Comparison of ENCODE assay signal across 7 cellular contexts in the genomic region with DNA sequence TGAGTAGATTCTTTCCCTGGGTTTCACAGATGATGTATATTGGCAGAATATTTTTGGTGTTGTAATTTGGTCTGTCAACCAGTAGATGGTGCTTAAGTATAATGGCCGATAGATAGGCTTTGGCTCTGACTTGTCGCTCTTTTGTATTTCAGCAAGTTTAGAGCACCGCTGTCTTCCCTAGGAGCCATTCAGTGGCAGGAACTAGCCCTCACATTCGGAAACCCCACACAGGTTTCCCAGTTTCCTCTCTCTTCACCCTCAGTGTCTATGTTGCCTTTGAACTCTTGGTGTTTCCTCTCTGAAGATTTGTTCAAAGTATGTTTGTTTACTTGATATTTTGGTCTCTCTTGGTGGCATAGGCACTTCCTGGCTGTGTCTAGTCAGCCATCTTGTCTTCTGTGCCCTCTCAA.
A peak's percentile ranks its signal among the peaks of the same experiment; 100 is the strongest.
DNase-seq lines count a peak whose midpoint lies in the region; ATAC-seq, FAIRE-seq and TF ChIP-seq lines count a peak whose summit lies in the region.

No MANE protein-coding gene starts in this region.

- intact Hi-C loops in activated T-helper 1 cell treated with anti-CD3 and anti-CD28 coated beads, Interleukin-12 subunit alpha, Interleukin-12 subunit beta, Interleukin-2, Interleukin-4 antibody, amounts not matched to agents 30 ng/mL and 10 ng/mL and 1 ng/mL, durations not matched to agents 14 hours and 24 hours and 36 hours (cut with micrococcal nuclease), result loop anchor here (5.0 to 10.0 kb wide), 3 partner anchors 137 to 745 kb away; a partner anchor contains a TSS
- intact Hi-C loops in HepG2 (cut with micrococcal nuclease; ENCODE audit: unreplicated experiment), result no loop called here

- BruUV-seq in HepG2 (replicated peaks; lab: Mats Ljungman, UMichigan), result no TSS peak

- peak; percentile 89 for FAIRE-seq in G401.6 (lab: Jason Lieb, UNC)
- FAIRE-seq in HepG2 (lab: Jason Lieb, UNC), result peak; percentile 28

- H3K27ac Mint-ChIP-seq in activated T-helper 1 cell treated with anti-CD3 and anti-CD28 coated beads, Interleukin-12 subunit alpha, Interleukin-12 subunit beta, Interleukin-2, Interleukin-4 antibody, amounts not matched to agents 30 ng/mL and 10 ng/mL and 1 ng/mL, durations not matched to agents 14 hours and 24 hours and 36 hours, result peak overlapping the region; percentile 29

- no peak overlapping the region for H2AFZ ChIP-seq in HepG2 (ENCODE audit: low read length)

- in situ Hi-C loops in HepG2 (cut with HindIII; ENCODE audit: extremely low pct_ligation_motif_present, low pct_unique_long_range_greater_than_20kb), result no loop called here

- peaks cover 26% of the 10 kb centered on the region for H3K79me2 ChIP-seq in HepG2 (ENCODE audit: insufficient read depth, low read length)

- H3K9ac ChIP-seq in HepG2 (ENCODE audit: insufficient read depth, low read depth, low read length), result no peak overlapping the region

- no peak overlapping the region for H3K27ac ChIP-seq in HepG2 (ENCODE audit: extremely low read length, insufficient read depth, low read length)

- ATAC-seq in HepG2 (no peak), HG02870 (IDR thresholded peaks at IDR 0.05; ENCODE audit: unreplicated experiment) (no peak)

- H3K4me1 ChIP-seq in HepG2 (ENCODE audit: insufficient read depth, low read length), result no peaks in the 10 kb centered on the region

- H3K27me3 Mint-ChIP-seq in activated T-helper 1 cell treated with anti-CD3 and anti-CD28 coated beads, Interleukin-12 subunit alpha, Interleukin-12 subunit beta, Interleukin-2, Interleukin-4 antibody, amounts not matched to agents 30 ng/mL and 10 ng/mL and 1 ng/mL, durations not matched to agents 14 hours and 24 hours and 36 hours (ENCODE audit: insufficient read depth), result peaks cover 5% of the 10 kb centered on the region

- H3K27me3 ChIP-seq in HepG2 (ENCODE audit: control insufficient read depth in 1 of 2, insufficient read depth in 2 of 2, low read length in 2 of 2), result no peaks in the 10 kb centered on the region

- no peaks in the 10 kb centered on the region for H3K36me3 Mint-ChIP-seq in activated T-helper 1 cell treated with anti-CD3 and anti-CD28 coated beads, Interleukin-12 subunit alpha, Interleukin-12 subunit beta, Interleukin-2, Interleukin-4 antibody, amounts not matched to agents 30 ng/mL and 10 ng/mL and 1 ng/mL, durations not matched to agents 14 hours and 24 hours and 36 hours (ENCODE audit: low read depth)

- no peak overlapping the region for H3K4me3 Mint-ChIP-seq in activated T-helper 1 cell treated with anti-CD3 and anti-CD28 coated beads, Interleukin-12 subunit alpha, Interleukin-12 subunit beta, Interleukin-2, Interleukin-4 antibody, amounts not matched to agents 30 ng/mL and 10 ng/mL and 1 ng/mL, durations not matched to agents 14 hours and 24 hours and 36 hours

- no peak for TF ChIP-seq POLR2A in HepG2 (IDR thresholded peaks at IDR 0.05; ENCODE audit: insufficient read depth in 1 of 2, low read depth in 2 of 2, low read length in 2 of 2)

- DNase-seq in activated T-helper 1 cell treated with anti-CD3 and anti-CD28 coated beads, Interleukin-12 subunit alpha, Interleukin-12 subunit beta, Interleukin-2, Interleukin-4 antibody, amounts not matched to agents 30 ng/mL and 10 ng/mL and 1 ng/mL, durations not matched to agents 14 hours and 24 hours and 36 hours (ENCODE audit: low spot score), result no peak
- DNase-seq in HepG2 (ENCODE audit: low spot score), result peak; percentile 7
- no peak for DNase-seq in stimulated activated CD4-positive, alpha-beta T cell treated with anti-CD3 and anti-CD28 coated beads, Interleukin-15, amount 100 ng/mL, for 24 hours
- no peak for DNase-seq in stimulated activated CD4-positive, alpha-beta T cell treated with anti-CD3 and anti-CD28 coated beads, Interleukin-12 subunit alpha, Interleukin-12 subunit beta, amount 100 ng/mL, for 4 hours

- CTCF ChIA-PET in HepG2 (lab: Yijun Ruan, JAX; ENCODE audit: low intra/inter-chr PET ratio, low total read pairs), result no interaction called here

- H3K9me3 Mint-ChIP-seq in activated T-helper 1 cell treated with anti-CD3 and anti-CD28 coated beads, Interleukin-12 subunit alpha, Interleukin-12 subunit beta, Interleukin-2, Interleukin-4 antibody, amounts not matched to agents 30 ng/mL and 10 ng/mL and 1 ng/mL, durations not matched to agents 14 hours and 24 hours and 36 hours, result peaks cover 3% of the 10 kb centered on the region

- H3K4me3 ChIP-seq in HepG2 (replicated peaks in 1 of 3; ENCODE audit: insufficient read depth in 1 of 3, low read depth in 2 of 3, low read length in 3 of 3), result no peak overlapping the region

- H3K36me3 ChIP-seq in HepG2 (replicated peaks in 1 of 2; ENCODE audit: control insufficient read depth in 1 of 2, insufficient read depth in 2 of 2, low read length in 2 of 2), result no peaks in the 10 kb centered on the region

- no peak overlapping the region for H3K4me2 ChIP-seq in HepG2 (ENCODE audit: low read depth, low read length)

- 92% methylated on average over 4 of the region's 4 CpGs for WGBS in HepG2 (ENCODE audit: low lambda C conversion rate)

- POLR2A ChIA-PET in HepG2 (lab: Yijun Ruan, JAX), result no interaction called here

- no peak for TF ChIP-seq EP300 in Ishikawa (IDR thresholded peaks at IDR 0.05; ENCODE audit: borderline replicate concordance)
- TF ChIP-seq EP300 in HepG2 (IDR thresholded peaks at IDR 0.05; ENCODE audit: low read depth in 2 of 2, low read length in 2 of 2), result no peak
- TF ChIP-seq EP300 in HepG2 (CRISPR knock-in tag; IDR thresholded peaks at IDR 0.05; ENCODE audit: borderline replicate concordance), result no peak

- peaks cover 21% of the 10 kb centered on the region for H3K4me1 Mint-ChIP-seq in activated T-helper 1 cell treated with anti-CD3 and anti-CD28 coated beads, Interleukin-12 subunit alpha, Interleukin-12 subunit beta, Interleukin-2, Interleukin-4 antibody, amounts not matched to agents 30 ng/mL and 10 ng/mL and 1 ng/mL, durations not matched to agents 14 hours and 24 hours and 36 hours (ENCODE audit: low read depth)

- no peaks in the 10 kb centered on the region for H4K20me1 ChIP-seq in HepG2 (ENCODE audit: insufficient read depth, low read length)

- TF ChIP-seq RAD21 in Ishikawa (IDR thresholded peaks at IDR 0.05; ENCODE audit: low read depth) (peak; percentile 43; the same call in 1 of the 2 replicates), HepG2 (CRISPR knock-in tag; IDR thresholded peaks at IDR 0.05) (peak; percentile 19; the same call in 1 of the 2 replicates)

- H3K9me3 ChIP-seq in HepG2 (ENCODE audit: low read length), result peaks cover 15% of the 10 kb centered on the region

- peak; percentile 41 for TF ChIP-seq CTCF in HepG2 (CRISPR knock-in tag; IDR thresholded peaks at IDR 0.05)

TF ChIP-seq in Ishikawa, 13 proteins besides CTCF, POLR2A, EP300 and RAD21 (continues in another document):
- TF ChIP-seq ZBTB7A (IDR thresholded peaks at IDR 0.05; ENCODE audit: low read depth) (no peak), YY1 (IDR thresholded peaks at IDR 0.05; ENCODE audit: low read depth) (no peak)
- TF ChIP-seq, protein P1, sequence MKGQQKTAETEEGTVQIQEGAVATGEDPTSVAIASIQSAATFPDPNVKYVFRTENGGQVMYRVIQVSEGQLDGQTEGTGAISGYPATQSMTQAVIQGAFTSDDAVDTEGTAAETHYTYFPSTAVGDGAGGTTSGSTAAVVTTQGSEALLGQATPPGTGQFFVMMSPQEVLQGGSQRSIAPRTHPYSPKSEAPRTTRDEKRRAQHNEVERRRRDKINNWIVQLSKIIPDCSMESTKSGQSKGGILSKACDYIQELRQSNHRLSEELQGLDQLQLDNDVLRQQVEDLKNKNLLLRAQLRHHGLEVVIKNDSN (IDR thresholded peaks at IDR 0.05), result no peak

TF ChIP-seq in HepG2, 621 proteins besides CTCF, POLR2A, EP300 and RAD21:
- TF ChIP-seq RFX1 (IDR thresholded peaks at IDR 0.05) (no peak), STAG1 (CRISPR knock-in tag; IDR thresholded peaks at IDR 0.05) (peak; percentile 49)
